Comparison of ENCODE assay signal across 1 cellular context in the genomic region with DNA sequence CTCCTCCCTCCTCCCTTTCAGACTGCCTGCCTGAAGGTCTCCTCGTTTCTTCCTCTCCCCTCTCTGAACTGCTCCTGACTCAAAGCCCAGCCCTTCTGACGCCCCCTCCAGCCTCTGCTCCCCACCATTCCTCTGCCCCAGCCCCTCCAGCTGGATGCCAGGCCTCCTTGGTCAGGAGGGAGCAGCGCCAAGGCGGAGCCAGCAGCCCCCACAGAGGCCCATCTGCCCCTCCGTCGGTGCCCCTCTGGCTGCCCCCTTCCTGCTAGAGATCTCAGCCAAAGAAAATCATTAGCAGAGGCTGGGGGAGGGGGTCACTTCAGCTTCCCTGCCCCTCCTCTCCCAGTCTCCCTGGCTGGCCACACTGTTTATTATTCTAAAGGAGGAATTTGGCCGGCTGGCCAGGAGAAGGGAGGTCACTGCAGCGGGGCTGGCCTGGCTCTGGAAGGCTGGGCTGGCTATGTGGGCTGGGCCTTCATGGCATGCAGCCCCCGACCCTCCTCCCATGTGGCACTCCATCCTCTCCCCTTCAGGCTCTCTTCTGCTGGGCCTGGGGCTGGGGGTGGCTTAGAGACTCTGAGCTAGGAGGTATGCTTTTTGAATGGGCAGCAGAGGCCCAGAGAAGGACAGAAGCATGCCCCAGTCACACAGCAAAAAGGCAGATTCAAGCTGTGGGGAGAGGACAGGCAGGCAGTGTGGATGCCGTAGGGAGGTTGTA.
TF ChIP-seq lines count a peak whose summit lies in the region.

No MANE protein-coding gene starts in this region.

TF ChIP-seq in liver, 16 proteins besides CTCF, POLR2A, EP300 and RAD21 (continued from another document):
- TF ChIP-seq, protein P1, sequence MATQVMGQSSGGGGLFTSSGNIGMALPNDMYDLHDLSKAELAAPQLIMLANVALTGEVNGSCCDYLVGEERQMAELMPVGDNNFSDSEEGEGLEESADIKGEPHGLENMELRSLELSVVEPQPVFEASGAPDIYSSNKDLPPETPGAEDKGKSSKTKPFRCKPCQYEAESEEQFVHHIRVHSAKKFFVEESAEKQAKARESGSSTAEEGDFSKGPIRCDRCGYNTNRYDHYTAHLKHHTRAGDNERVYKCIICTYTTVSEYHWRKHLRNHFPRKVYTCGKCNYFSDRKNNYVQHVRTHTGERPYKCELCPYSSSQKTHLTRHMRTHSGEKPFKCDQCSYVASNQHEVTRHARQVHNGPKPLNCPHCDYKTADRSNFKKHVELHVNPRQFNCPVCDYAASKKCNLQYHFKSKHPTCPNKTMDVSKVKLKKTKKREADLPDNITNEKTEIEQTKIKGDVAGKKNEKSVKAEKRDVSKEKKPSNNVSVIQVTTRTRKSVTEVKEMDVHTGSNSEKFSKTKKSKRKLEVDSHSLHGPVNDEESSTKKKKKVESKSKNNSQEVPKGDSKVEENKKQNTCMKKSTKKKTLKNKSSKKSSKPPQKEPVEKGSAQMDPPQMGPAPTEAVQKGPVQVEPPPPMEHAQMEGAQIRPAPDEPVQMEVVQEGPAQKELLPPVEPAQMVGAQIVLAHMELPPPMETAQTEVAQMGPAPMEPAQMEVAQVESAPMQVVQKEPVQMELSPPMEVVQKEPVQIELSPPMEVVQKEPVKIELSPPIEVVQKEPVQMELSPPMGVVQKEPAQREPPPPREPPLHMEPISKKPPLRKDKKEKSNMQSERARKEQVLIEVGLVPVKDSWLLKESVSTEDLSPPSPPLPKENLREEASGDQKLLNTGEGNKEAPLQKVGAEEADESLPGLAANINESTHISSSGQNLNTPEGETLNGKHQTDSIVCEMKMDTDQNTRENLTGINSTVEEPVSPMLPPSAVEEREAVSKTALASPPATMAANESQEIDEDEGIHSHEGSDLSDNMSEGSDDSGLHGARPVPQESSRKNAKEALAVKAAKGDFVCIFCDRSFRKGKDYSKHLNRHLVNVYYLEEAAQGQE (IDR thresholded peaks at IDR 0.05): peak; percentile 66
- peak; percentile 53 to 75 for TF ChIP-seq RXRA (IDR thresholded peaks at IDR 0.05)
- TF ChIP-seq, protein P2, sequence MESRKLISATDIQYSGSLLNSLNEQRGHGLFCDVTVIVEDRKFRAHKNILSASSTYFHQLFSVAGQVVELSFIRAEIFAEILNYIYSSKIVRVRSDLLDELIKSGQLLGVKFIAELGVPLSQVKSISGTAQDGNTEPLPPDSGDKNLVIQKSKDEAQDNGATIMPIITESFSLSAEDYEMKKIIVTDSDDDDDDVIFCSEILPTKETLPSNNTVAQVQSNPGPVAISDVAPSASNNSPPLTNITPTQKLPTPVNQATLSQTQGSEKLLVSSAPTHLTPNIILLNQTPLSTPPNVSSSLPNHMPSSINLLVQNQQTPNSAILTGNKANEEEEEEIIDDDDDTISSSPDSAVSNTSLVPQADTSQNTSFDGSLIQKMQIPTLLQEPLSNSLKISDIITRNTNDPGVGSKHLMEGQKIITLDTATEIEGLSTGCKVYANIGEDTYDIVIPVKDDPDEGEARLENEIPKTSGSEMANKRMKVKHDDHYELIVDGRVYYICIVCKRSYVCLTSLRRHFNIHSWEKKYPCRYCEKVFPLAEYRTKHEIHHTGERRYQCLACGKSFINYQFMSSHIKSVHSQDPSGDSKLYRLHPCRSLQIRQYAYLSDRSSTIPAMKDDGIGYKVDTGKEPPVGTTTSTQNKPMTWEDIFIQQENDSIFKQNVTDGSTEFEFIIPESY (IDR thresholded peaks at IDR 0.05): no peak
